8 cellular contexts compared by ENCODE assay signal in genomic region chr15:98292442-98293240, GRCh38.
A peak's percentile ranks its signal among the peaks of the same experiment; 100 is the strongest.
DNase-seq lines count a peak whose midpoint lies in the region; ATAC-seq and TF ChIP-seq lines count a peak whose summit lies in the region.

No MANE protein-coding gene starts in this region.

- H3K27me3 ChIP-seq in gastroesophageal sphincter (peaks cover 58% of the 10 kb centered on the region), rectal smooth muscle tissue (ENCODE audit: control insufficient read depth, insufficient read depth, low read length) (peaks cover 3% of the 10 kb centered on the region)

- H3K27ac ChIP-seq in gastroesophageal sphincter, result no peak overlapping the region
- H3K27ac ChIP-seq in rectal smooth muscle tissue (ENCODE audit: low read depth, low read length), result no peak overlapping the region

- no peak overlapping the region for H3K4me3 ChIP-seq in WI38 (ENCODE audit: low read depth, low read length)
- H3K4me3 ChIP-seq in gastroesophageal sphincter, result peak overlapping the region in 1 of 2 donors; percentile 24
- H3K4me3 ChIP-seq in rectal smooth muscle tissue (ENCODE audit: low read length), result peak overlapping the region; percentile 39

- DNase-seq in EH (ENCODE audit: low read depth) (peak; percentile 35), Kasumi-1 (lab: John Stamatoyannopoulos, UW) (peak; percentile 6 to 26)

- H3K36me3 ChIP-seq in gastroesophageal sphincter (no peaks in the 10 kb centered on the region), rectal smooth muscle tissue (ENCODE audit: control insufficient read depth, insufficient read depth, low read length) (no peaks in the 10 kb centered on the region)

- H3K4me1 ChIP-seq in gastroesophageal sphincter (peaks cover 0 to 12% (median 6%) of the 10 kb centered on the region in 3 donors), rectal smooth muscle tissue (ENCODE audit: control insufficient read depth, insufficient read depth, low read length) (no peaks in the 10 kb centered on the region)

- no peak for TF ChIP-seq EP300 in gastroesophageal sphincter (IDR thresholded peaks at IDR 0.05)

- H3K9me3 ChIP-seq in gastroesophageal sphincter, result no peaks in the 10 kb centered on the region

- ATAC-seq in GM21515 (IDR thresholded peaks at IDR 0.05; ENCODE audit: unreplicated experiment) (peak; percentile 66), gastroesophageal sphincter (peak; percentile 51), HG03045 (IDR thresholded peaks at IDR 0.05; ENCODE audit: unreplicated experiment) (no peak), GM18498 (IDR thresholded peaks at IDR 0.05; ENCODE audit: unreplicated experiment) (no peak)

- no peak overlapping the region for H3K9ac ChIP-seq in rectal smooth muscle tissue (ENCODE audit: low read length)

- TF ChIP-seq POLR2A in gastroesophageal sphincter (IDR thresholded peaks at IDR 0.05), result no peak

- TF ChIP-seq CTCF in WI38 (IDR thresholded peaks at IDR 0.05; ENCODE audit: low read depth, low read length), result peak; percentile 55
- TF ChIP-seq CTCF in gastroesophageal sphincter (IDR thresholded peaks at IDR 0.05), result peak; percentile 39 to 74 (median 56)

- WGBS in gastroesophageal sphincter (ENCODE audit: low coverage in 1 of 2), 2 donors, result 1 to 7% methylated on average over 11 to 21 of the region's 46 CpGs

Comparison
In these comparisons a context has a peak if more than half of its experiments do, and no peak if none do; other contexts are left out.
1. ATAC-seq: peak in GM21515 (single experiment) and gastroesophageal sphincter (single experiment); none in HG03045 (single experiment) and GM18498 (single experiment).